In the genomic region with DNA sequence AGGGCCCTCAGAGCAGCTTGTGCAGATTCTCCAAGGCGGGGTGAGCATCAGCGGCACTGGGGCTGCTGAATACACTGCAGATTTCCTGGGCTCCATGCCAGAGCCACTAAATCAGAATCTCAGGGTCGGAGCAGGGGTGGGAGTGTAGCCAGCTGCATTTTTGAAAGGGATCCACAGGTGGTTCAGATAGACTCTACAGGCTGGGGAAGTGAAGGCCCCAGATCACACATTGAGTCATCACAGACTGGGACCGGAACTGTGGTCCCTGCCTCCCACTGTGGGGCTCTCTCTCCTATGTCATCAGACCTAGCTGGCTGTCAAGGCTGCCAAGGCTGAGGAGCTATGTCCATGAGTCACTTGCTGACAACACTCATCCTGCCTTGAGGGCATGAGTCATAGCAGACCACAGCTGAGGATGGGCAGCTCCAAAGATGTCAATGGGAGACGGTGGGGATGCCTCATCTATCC, we compare ENCODE assay signal across 1 cellular context.
TF ChIP-seq lines count a peak whose summit lies in the region.

No MANE protein-coding gene starts in this region.

TF ChIP-seq in HEK293, 187 proteins besides CTCF, POLR2A, EP300 and RAD21 (continued from another document and continues in another):
- TF ChIP-seq, protein P1, sequence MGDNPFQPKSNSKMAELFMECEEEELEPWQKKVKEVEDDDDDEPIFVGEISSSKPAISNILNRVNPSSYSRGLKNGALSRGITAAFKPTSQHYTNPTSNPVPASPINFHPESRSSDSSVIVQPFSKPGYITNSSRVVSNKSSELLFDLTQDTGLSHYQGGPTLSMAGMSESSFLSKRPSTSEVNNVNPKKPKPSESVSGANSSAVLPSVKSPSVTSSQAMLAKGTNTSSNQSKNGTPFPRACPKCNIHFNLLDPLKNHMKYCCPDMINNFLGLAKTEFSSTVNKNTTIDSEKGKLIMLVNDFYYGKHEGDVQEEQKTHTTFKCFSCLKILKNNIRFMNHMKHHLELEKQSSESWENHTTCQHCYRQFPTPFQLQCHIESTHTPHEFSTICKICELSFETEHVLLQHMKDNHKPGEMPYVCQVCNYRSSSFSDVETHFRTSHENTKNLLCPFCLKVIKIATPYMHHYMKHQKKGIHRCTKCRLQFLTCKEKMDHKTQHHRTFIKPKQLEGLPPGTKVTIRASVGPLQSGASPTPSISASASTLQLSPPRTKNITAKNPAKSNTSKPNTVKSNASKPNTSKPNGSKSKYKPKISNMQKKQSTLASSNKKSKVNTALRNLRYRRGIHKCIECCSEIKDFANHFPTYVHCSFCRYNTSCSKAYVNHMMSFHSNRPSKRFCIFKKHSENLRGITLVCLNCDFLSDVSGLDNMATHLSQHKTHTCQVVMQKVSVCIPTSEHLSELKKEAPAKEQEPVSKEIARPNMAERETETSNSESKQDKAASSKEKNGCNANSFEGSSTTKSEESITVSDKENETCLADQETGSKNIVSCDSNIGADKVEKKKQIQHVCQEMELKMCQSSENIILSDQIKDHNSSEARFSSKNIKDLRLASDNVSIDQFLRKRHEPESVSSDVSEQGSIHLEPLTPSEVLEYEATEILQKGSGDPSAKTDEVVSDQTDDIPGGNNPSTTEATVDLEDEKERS (tag by site-specific recombination; IDR thresholded peaks at IDR 0.05): no peak
- TF ChIP-seq ZNF248 (tag by site-specific recombination; IDR thresholded peaks at IDR 0.05): no peak
- peak; percentile 90 for TF ChIP-seq GLIS1 (tag by site-specific recombination; IDR thresholded peaks at IDR 0.05)
- peak; percentile 84 for TF ChIP-seq ZNF366 (tag by site-specific recombination; conservative IDR thresholded peaks at IDR 0.05)
- TF ChIP-seq ZNF239 (tag by site-specific recombination; IDR thresholded peaks at IDR 0.05): no peak
- TF ChIP-seq ZSCAN16 (tag by site-specific recombination; IDR thresholded peaks at IDR 0.05): no peak
- TF ChIP-seq ZNF311 (tag by site-specific recombination; IDR thresholded peaks at IDR 0.05; ENCODE audit: borderline replicate concordance): no peak
- peak; percentile 27 for TF ChIP-seq SP2 (tag by site-specific recombination; IDR thresholded peaks at IDR 0.05)
- TF ChIP-seq ZNF302 (tag by site-specific recombination; IDR thresholded peaks at IDR 0.05; ENCODE audit: low read depth): no peak
- peak; percentile 98 for TF ChIP-seq SCRT1 (tag by site-specific recombination; IDR thresholded peaks at IDR 0.05; ENCODE audit: borderline replicate concordance)
- TF ChIP-seq ZNF830 (tag by site-specific recombination; IDR thresholded peaks at IDR 0.05; ENCODE audit: low read depth): no peak
- TF ChIP-seq ZNF555 (tag by site-specific recombination; conservative IDR thresholded peaks at IDR 0.05): no peak
- peak; percentile 93 for TF ChIP-seq SP7 (tag by site-specific recombination; IDR thresholded peaks at IDR 0.05)
- TF ChIP-seq ZNF341 (tag by site-specific recombination; IDR thresholded peaks at IDR 0.05; ENCODE audit: low read depth): no peak
- TF ChIP-seq ZNF184 (tag by site-specific recombination; IDR thresholded peaks at IDR 0.05): peak; percentile 67; the same call in 1 of the 2 replicates
- TF ChIP-seq OVOL3 (tag by site-specific recombination; IDR thresholded peaks at IDR 0.05): no peak
- peak; percentile 84; the same call in 1 of the 2 replicates for TF ChIP-seq ZFP37 (tag by site-specific recombination; IDR thresholded peaks at IDR 0.05)
- no peak for TF ChIP-seq ZNF121 (tag by site-specific recombination; IDR thresholded peaks at IDR 0.05)
- no peak for TF ChIP-seq ZNF391 (tag by site-specific recombination; IDR thresholded peaks at IDR 0.05; ENCODE audit: borderline replicate concordance, low read depth)
- no peak for TF ChIP-seq ZNF202 (tag by site-specific recombination; IDR thresholded peaks at IDR 0.05; ENCODE audit: borderline replicate concordance)
- no peak for TF ChIP-seq ZNF514 (tag by site-specific recombination; IDR thresholded peaks at IDR 0.05)
- no peak for TF ChIP-seq WT1 (tag by site-specific recombination; IDR thresholded peaks at IDR 0.05)
- TF ChIP-seq ZNF214 (tag by site-specific recombination; IDR thresholded peaks at IDR 0.05; ENCODE audit: borderline replicate concordance): no peak
- TF ChIP-seq, protein P2, sequence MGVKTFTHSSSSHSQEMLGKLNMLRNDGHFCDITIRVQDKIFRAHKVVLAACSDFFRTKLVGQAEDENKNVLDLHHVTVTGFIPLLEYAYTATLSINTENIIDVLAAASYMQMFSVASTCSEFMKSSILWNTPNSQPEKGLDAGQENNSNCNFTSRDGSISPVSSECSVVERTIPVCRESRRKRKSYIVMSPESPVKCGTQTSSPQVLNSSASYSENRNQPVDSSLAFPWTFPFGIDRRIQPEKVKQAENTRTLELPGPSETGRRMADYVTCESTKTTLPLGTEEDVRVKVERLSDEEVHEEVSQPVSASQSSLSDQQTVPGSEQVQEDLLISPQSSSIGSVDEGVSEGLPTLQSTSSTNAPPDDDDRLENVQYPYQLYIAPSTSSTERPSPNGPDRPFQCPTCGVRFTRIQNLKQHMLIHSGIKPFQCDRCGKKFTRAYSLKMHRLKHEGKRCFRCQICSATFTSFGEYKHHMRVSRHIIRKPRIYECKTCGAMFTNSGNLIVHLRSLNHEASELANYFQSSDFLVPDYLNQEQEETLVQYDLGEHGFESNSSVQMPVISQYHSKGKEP (tag by site-specific recombination; IDR thresholded peaks at IDR 0.05): no peak
- TF ChIP-seq, protein P3, sequence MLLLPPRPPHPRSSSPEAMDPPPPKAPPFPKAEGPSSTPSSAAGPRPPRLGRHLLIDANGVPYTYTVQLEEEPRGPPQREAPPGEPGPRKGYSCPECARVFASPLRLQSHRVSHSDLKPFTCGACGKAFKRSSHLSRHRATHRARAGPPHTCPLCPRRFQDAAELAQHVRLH (tag by site-specific recombination; IDR thresholded peaks at IDR 0.05): no peak
- TF ChIP-seq ZNF19 (tag by site-specific recombination; IDR thresholded peaks at IDR 0.05; ENCODE audit: low read depth): no peak
- TF ChIP-seq IKZF3 (tag by site-specific recombination; IDR thresholded peaks at IDR 0.05): no peak
- TF ChIP-seq, protein P4, sequence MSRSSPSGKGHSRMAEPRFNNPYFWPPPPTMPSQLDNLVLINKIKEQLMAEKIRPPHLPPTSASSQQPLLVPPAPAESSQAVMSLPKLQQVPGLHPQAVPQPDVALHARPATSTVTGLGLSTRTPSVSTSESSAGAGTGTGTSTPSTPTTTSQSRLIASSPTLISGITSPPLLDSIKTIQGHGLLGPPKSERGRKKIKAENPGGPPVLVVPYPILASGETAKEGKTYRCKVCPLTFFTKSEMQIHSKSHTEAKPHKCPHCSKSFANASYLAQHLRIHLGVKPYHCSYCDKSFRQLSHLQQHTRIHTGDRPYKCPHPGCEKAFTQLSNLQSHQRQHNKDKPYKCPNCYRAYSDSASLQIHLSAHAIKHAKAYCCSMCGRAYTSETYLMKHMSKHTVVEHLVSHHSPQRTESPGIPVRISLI (tag by site-specific recombination; IDR thresholded peaks at IDR 0.05): no peak
- peak; percentile 51 for TF ChIP-seq ZBTB48 (tag by site-specific recombination; IDR thresholded peaks at IDR 0.05)
- TF ChIP-seq, protein P5, sequence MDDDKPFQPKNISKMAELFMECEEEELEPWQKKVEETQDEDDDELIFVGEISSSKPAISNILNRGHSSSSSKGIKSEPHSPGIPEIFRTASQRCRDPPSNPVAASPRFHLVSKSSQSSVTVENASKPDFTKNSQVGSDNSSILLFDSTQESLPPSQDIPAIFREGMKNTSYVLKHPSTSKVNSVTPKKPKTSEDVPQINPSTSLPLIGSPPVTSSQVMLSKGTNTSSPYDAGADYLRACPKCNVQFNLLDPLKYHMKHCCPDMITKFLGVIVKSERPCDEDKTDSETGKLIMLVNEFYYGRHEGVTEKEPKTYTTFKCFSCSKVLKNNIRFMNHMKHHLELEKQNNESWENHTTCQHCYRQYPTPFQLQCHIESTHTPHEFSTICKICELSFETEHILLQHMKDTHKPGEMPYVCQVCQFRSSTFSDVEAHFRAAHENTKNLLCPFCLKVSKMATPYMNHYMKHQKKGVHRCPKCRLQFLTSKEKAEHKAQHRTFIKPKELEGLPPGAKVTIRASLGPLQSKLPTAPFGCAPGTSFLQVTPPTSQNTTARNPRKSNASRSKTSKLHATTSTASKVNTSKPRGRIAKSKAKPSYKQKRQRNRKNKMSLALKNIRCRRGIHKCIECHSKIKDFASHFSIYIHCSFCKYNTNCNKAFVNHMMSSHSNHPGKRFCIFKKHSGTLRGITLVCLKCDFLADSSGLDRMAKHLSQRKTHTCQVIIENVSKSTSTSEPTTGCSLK (tag by site-specific recombination; IDR thresholded peaks at IDR 0.05): no peak
- TF ChIP-seq, protein P6, sequence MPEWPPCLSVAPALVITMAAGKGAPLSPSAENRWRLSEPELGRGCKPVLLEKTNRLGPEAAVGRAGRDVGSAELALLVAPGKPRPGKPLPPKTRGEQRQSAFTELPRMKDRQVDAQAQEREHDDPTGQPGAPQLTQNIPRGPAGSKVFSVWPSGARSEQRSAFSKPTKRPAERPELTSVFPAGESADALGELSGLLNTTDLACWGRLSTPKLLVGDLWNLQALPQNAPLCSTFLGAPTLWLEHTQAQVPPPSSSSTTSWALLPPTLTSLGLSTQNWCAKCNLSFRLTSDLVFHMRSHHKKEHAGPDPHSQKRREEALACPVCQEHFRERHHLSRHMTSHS (tag by site-specific recombination; IDR thresholded peaks at IDR 0.05): no peak
- peak; percentile 59 for TF ChIP-seq ZNF843 (tag by site-specific recombination; IDR thresholded peaks at IDR 0.05)
- TF ChIP-seq GLIS2 (tag by site-specific recombination; IDR thresholded peaks at IDR 0.05): peak; percentile 56; the same call in 1 of the 2 replicates
- no peak for TF ChIP-seq EGR2 (tag by site-specific recombination; IDR thresholded peaks at IDR 0.05; ENCODE audit: low read depth)
- TF ChIP-seq, protein P7, sequence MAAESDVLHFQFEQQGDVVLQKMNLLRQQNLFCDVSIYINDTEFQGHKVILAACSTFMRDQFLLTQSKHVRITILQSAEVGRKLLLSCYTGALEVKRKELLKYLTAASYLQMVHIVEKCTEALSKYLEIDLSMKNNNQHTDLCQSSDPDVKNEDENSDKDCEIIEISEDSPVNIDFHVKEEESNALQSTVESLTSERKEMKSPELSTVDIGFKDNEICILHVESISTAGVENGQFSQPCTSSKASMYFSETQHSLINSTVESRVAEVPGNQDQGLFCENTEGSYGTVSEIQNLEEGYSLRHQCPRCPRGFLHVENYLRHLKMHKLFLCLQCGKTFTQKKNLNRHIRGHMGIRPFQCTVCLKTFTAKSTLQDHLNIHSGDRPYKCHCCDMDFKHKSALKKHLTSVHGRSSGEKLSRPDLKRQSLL (tag by site-specific recombination; IDR thresholded peaks at IDR 0.05): no peak
- no peak for TF ChIP-seq ZNF529 (tag by site-specific recombination; IDR thresholded peaks at IDR 0.05; ENCODE audit: insufficient replicate concordance)
- no peak for TF ChIP-seq ZNF548 (tag by site-specific recombination; IDR thresholded peaks at IDR 0.05)
- TF ChIP-seq, protein P8, sequence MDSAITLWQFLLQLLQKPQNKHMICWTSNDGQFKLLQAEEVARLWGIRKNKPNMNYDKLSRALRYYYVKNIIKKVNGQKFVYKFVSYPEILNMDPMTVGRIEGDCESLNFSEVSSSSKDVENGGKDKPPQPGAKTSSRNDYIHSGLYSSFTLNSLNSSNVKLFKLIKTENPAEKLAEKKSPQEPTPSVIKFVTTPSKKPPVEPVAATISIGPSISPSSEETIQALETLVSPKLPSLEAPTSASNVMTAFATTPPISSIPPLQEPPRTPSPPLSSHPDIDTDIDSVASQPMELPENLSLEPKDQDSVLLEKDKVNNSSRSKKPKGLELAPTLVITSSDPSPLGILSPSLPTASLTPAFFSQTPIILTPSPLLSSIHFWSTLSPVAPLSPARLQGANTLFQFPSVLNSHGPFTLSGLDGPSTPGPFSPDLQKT (IDR thresholded peaks at IDR 0.05; ENCODE audit: borderline replicate concordance, low read depth, low read length): no peak
- TF ChIP-seq GFI1B (tag by site-specific recombination; IDR thresholded peaks at IDR 0.05): no peak
- no peak for TF ChIP-seq HOXA7 (CRISPR knock-in tag; IDR thresholded peaks at IDR 0.05; ENCODE audit: borderline replicate concordance)
- TF ChIP-seq ZIC2 (tag by site-specific recombination; IDR thresholded peaks at IDR 0.05): peak; percentile 84
- TF ChIP-seq, protein P9, sequence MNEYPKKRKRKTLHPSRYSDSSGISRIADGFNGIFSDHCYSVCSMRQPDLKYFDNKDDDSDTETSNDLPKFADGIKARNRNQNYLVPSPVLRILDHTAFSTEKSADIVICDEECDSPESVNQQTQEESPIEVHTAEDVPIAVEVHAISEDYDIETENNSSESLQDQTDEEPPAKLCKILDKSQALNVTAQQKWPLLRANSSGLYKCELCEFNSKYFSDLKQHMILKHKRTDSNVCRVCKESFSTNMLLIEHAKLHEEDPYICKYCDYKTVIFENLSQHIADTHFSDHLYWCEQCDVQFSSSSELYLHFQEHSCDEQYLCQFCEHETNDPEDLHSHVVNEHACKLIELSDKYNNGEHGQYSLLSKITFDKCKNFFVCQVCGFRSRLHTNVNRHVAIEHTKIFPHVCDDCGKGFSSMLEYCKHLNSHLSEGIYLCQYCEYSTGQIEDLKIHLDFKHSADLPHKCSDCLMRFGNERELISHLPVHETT (tag by site-specific recombination; IDR thresholded peaks at IDR 0.05): peak; percentile 72; the same call in 1 of the 2 replicates
- TF ChIP-seq ZBTB20 (tag by site-specific recombination; IDR thresholded peaks at IDR 0.05): no peak
- TF ChIP-seq TCF7L2 (IDR thresholded peaks at IDR 0.05; ENCODE audit: borderline replicate concordance, low read depth, low read length): no peak
- peak; percentile 94 for TF ChIP-seq ZBTB21 (tag by site-specific recombination; IDR thresholded peaks at IDR 0.05)
- no peak for TF ChIP-seq ZNF266 (tag by site-specific recombination; IDR thresholded peaks at IDR 0.05; ENCODE audit: low read depth)
- no peak for TF ChIP-seq ZNF707 (tag by site-specific recombination; IDR thresholded peaks at IDR 0.05)
- TF ChIP-seq, protein P10, sequence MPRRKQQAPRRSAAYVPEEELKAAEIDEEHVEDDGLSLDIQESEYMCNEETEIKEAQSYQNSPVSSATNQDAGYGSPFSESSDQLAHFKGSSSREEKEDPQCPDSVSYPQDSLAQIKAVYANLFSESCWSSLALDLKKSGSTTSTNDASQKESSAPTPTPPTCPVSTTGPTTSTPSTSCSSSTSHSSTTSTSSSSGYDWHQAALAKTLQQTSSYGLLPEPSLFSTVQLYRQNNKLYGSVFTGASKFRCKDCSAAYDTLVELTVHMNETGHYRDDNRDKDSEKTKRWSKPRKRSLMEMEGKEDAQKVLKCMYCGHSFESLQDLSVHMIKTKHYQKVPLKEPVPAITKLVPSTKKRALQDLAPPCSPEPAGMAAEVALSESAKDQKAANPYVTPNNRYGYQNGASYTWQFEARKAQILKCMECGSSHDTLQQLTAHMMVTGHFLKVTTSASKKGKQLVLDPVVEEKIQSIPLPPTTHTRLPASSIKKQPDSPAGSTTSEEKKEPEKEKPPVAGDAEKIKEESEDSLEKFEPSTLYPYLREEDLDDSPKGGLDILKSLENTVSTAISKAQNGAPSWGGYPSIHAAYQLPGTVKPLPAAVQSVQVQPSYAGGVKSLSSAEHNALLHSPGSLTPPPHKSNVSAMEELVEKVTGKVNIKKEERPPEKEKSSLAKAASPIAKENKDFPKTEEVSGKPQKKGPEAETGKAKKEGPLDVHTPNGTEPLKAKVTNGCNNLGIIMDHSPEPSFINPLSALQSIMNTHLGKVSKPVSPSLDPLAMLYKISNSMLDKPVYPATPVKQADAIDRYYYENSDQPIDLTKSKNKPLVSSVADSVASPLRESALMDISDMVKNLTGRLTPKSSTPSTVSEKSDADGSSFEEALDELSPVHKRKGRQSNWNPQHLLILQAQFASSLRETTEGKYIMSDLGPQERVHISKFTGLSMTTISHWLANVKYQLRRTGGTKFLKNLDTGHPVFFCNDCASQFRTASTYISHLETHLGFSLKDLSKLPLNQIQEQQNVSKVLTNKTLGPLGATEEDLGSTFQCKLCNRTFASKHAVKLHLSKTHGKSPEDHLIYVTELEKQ (tag by site-specific recombination; IDR thresholded peaks at IDR 0.05; ENCODE audit: borderline replicate concordance): 0 out of 2 replicates have a peak, but pooled peaks have one; percentile 56
- TF ChIP-seq KLF10 (tag by site-specific recombination; IDR thresholded peaks at IDR 0.05): no peak
